1 cellular context compared by ENCODE assay signal in the genomic region with DNA sequence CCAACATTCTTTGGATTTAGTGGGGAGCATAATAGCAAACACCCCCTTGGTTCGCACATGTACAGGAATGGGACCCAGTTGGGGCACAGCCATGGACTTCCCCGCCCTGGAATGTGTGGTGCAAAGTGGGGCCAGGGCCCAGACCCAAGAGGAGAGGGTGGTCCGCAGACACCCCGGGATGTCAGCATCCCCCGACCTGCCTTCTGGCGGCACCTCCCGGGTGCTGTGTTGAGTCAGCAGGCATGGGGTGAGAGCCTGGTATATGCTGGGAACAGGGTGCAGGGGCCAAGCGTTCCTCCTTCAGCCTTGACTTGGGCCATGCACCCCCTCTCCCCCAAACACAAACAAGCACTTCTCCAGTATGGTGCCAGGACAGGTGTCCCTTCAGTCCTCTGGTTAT.
TF ChIP-seq lines count a peak whose summit lies in the region.

No MANE protein-coding gene starts in this region.

TF ChIP-seq in HEK293T, 16 proteins besides CTCF, POLR2A, EP300 and RAD21:
- TF ChIP-seq, protein P1, sequence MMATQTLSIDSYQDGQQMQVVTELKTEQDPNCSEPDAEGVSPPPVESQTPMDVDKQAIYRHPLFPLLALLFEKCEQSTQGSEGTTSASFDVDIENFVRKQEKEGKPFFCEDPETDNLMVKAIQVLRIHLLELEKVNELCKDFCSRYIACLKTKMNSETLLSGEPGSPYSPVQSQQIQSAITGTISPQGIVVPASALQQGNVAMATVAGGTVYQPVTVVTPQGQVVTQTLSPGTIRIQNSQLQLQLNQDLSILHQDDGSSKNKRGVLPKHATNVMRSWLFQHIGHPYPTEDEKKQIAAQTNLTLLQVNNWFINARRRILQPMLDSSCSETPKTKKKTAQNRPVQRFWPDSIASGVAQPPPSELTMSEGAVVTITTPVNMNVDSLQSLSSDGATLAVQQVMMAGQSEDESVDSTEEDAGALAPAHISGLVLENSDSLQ (IDR thresholded peaks at IDR 0.05) = no peak
- no peak for TF ChIP-seq BHLHE40 (IDR thresholded peaks at IDR 0.05; ENCODE audit: borderline replicate concordance)
- no peak for TF ChIP-seq NFRKB (IDR thresholded peaks at IDR 0.05)
- TF ChIP-seq FOXM1 (IDR thresholded peaks at IDR 0.05; ENCODE audit: borderline replicate concordance) = no peak
- TF ChIP-seq ELF4 (IDR thresholded peaks at IDR 0.05) = no peak
- TF ChIP-seq TARDBP (IDR thresholded peaks at IDR 0.05) = no peak
- TF ChIP-seq CTBP1 (IDR thresholded peaks at IDR 0.05; ENCODE audit: borderline replicate concordance) = no peak
- TF ChIP-seq FOXK2 (IDR thresholded peaks at IDR 0.05) = no peak
- no peak for TF ChIP-seq LEF1 (IDR thresholded peaks at IDR 0.05; ENCODE audit: borderline replicate concordance)
- no peak for TF ChIP-seq SP1 (IDR thresholded peaks at IDR 0.05)
- TF ChIP-seq ZNF384 (IDR thresholded peaks at IDR 0.05) = no peak
- no peak for TF ChIP-seq ARNT (IDR thresholded peaks at IDR 0.05)
- TF ChIP-seq FOXA1 (IDR thresholded peaks at IDR 0.05) = no peak
- TF ChIP-seq L3MBTL2 (conservative IDR thresholded peaks at IDR 0.05) = no peak
